ENCODE assay signal across 8 cellular contexts in the genomic region with DNA sequence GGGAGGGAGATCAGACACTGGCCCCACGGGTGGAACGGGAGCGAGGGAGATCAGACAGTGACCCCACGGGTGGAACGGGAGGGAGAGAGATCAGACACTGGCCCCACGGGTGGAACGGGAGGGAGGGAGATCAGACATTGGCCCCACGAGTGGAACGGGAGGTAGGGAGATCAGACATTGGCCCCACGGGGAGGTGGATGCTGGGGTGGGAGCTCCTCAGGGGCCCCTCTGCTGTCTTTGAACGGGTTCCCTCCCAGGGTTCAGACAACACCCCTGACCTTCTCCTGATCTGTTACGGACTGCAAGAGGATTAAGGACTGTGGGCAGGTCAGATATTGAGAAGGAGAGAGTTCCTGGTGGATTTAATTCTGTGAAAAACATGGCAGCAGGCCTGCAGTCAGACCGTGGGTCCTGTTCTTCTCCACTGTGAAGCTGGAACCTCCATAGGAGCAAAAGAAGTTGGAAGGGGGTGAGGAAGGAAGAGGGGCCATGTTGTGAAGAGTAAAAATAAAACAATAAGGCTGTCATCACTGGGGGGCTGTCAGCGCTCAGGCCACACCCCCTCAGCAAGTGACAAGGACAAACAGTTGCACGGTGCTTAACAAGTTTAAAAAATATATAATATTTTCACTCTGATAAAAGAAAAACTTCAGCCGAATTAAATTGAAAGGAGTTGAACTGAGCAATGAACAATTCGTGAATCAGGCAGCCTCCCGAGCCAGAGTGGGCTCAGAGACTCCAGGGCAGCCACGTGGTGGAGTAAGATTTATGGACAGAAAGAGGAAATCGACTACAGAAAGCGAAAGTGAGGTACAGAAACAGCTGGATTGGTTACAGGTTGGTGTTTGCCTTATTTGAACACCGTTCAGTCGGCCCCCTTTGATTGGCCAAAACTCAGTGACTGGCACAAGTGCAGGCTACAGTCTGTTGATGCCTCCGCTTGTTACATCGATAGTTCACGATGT.
DNase-seq lines count a peak whose midpoint lies in the region; ATAC-seq and TF ChIP-seq lines count a peak whose summit lies in the region.

No MANE protein-coding gene starts in this region.

- intact Hi-C loops in left ventricle myocardium inferior (cut with micrococcal nuclease): no loop called here
- intact Hi-C loops in heart right ventricle (cut with DNase I): loop anchor here in 1 of 10 donors (5.0 kb wide), 1 partner anchor 472 kb away; no protein-coding TSS in a partner anchor
- intact Hi-C loops in naive thymus-derived CD4-positive, alpha-beta T cell (cut with micrococcal nuclease): loop anchor here (1.0 to 5.0 kb wide), 6 partner anchors 35 to 348 kb away; a partner anchor contains a TSS

- H3K9me3 ChIP-seq in left ventricle myocardium inferior (replicated peaks) (no peaks in the 10 kb centered on the region), heart right ventricle (no peaks in the 10 kb centered on the region), thoracic aorta (no peaks in the 10 kb centered on the region)
- no peaks in the 10 kb centered on the region for H3K9me3 ChIP-seq in naive thymus-derived CD4-positive, alpha-beta T cell (ENCODE audit: control insufficient read depth in 2 of 3, low read length in 3 of 3)

- peak overlapping the region; percentile 51 for H3K27ac ChIP-seq in left ventricle myocardium inferior (replicated peaks)
- peak overlapping the region in 2 of 10 donors; percentile 34 to 37 for H3K27ac ChIP-seq in heart right ventricle
- H3K27ac ChIP-seq in naive thymus-derived CD4-positive, alpha-beta T cell (ENCODE audit: low read depth, low read length): peak overlapping the region; percentile 77
- peak overlapping the region; percentile 24 to 33 for H3K27ac ChIP-seq in thoracic aorta

- WGBS in heart right ventricle, 2 donors: 77 to 80% methylated on average over 26 of the region's 26 CpGs

- peaks cover 9% of the 10 kb centered on the region for H3K4me1 ChIP-seq in left ventricle myocardium inferior
- peaks cover 0 to 20% (median 0%) of the 10 kb centered on the region in 9 donors for H3K4me1 ChIP-seq in heart right ventricle
- H3K4me1 ChIP-seq in naive thymus-derived CD4-positive, alpha-beta T cell (ENCODE audit: control insufficient read depth in 2 of 2, insufficient read depth in 2 of 2, low read length in 2 of 2): peaks cover 11 to 21% of the 10 kb centered on the region in 2 donors
- H3K4me1 ChIP-seq in thoracic aorta (ENCODE audit: control insufficient read depth in 1 of 2, low read depth in 2 of 2): peaks cover 4 to 28% of the 10 kb centered on the region in 2 donors

- ATAC-seq in heart right ventricle: no peak
- peak; percentile 95 for ATAC-seq in naive thymus-derived CD4-positive, alpha-beta T cell
- no peak for ATAC-seq in thoracic aorta (ENCODE audit: insufficient number of reproducible peaks, low FRiP score, low read depth)
- no peak for ATAC-seq in HG03439 (IDR thresholded peaks at IDR 0.05; ENCODE audit: unreplicated experiment)
- ATAC-seq in GM18868 (IDR thresholded peaks at IDR 0.05; ENCODE audit: unreplicated experiment): no peak

- DNase-seq in left ventricle myocardium inferior (no peak), heart right ventricle (no peak), thoracic aorta (ENCODE audit: low spot score) (no peak), T1000 (lab: John Stamatoyannopoulos, UW) (no peak)
- DNase-seq in activated effector memory CD4-positive, alpha-beta T cell treated with Interleukin-2 at 50 U/mL for 16 hours: peak; percentile 47
- DNase-seq in naive thymus-derived CD4-positive, alpha-beta T cell: peak in 8 of 9 donors; percentile 30 to 86 (median 81)

- POLR2A ChIA-PET in naive thymus-derived CD4-positive, alpha-beta T cell (lab: Charles Lee): interaction anchor here (0.9 to 2.1 kb wide), 10 partner anchors 10 to 348 kb away, joined by 3 to 19 read pairs (median 4); a partner anchor contains a TSS

- H3K4me3 ChIP-seq in left ventricle myocardium inferior (no peak overlapping the region), heart right ventricle (peak overlapping the region in 1 of 10 donors; percentile 32), thoracic aorta (peak overlapping the region; percentile 57)
- peak overlapping the region; percentile 54 for H3K4me3 ChIP-seq in naive thymus-derived CD4-positive, alpha-beta T cell (ENCODE audit: low read length)

- TF ChIP-seq CTCF in left ventricle myocardium inferior (IDR thresholded peaks at IDR 0.05; ENCODE audit: borderline replicate concordance): no peak
- TF ChIP-seq CTCF in heart right ventricle (IDR thresholded peaks at IDR 0.05): no peak
- TF ChIP-seq CTCF in thoracic aorta (IDR thresholded peaks at IDR 0.05): no peak

- H3K36me3 ChIP-seq in left ventricle myocardium inferior: no peaks in the 10 kb centered on the region
- H3K36me3 ChIP-seq in heart right ventricle: no peaks in the 10 kb centered on the region
- no peaks in the 10 kb centered on the region for H3K36me3 ChIP-seq in naive thymus-derived CD4-positive, alpha-beta T cell (ENCODE audit: control insufficient read depth in 2 of 3, insufficient read depth in 3 of 3, low read length in 3 of 3)
- no peaks in the 10 kb centered on the region for H3K36me3 ChIP-seq in thoracic aorta

- peaks cover 0 to 2% (median 0%) of the 10 kb centered on the region in 5 donors for H3K36me3 Mint-ChIP-seq in naive thymus-derived CD4-positive, alpha-beta T cell

- peaks cover 21 to 35% (median 31%) of the 10 kb centered on the region in 7 donors for H3K4me1 Mint-ChIP-seq in naive thymus-derived CD4-positive, alpha-beta T cell

- peaks cover 0 to 3% (median 0%) of the 10 kb centered on the region in 11 donors for H3K9me3 Mint-ChIP-seq in naive thymus-derived CD4-positive, alpha-beta T cell

- H3K27me3 ChIP-seq in left ventricle myocardium inferior (ENCODE audit: low read depth): peaks cover 8% of the 10 kb centered on the region
- no peaks in the 10 kb centered on the region for H3K27me3 ChIP-seq in heart right ventricle
- no peaks in the 10 kb centered on the region for H3K27me3 ChIP-seq in naive thymus-derived CD4-positive, alpha-beta T cell (ENCODE audit: control insufficient read depth in 2 of 2, insufficient read depth in 2 of 2, low read length in 2 of 2)
- H3K27me3 ChIP-seq in thoracic aorta (replicated peaks; ENCODE audit: insufficient read depth): no peaks in the 10 kb centered on the region

- CTCF ChIA-PET in naive thymus-derived CD4-positive, alpha-beta T cell (lab: Charles Lee): interaction anchor here (0.6 to 1.2 kb wide), 2 partner anchors 67 to 700 kb away, joined by 3 read pairs; no protein-coding TSS in a partner anchor

- H3K27me3 Mint-ChIP-seq in naive thymus-derived CD4-positive, alpha-beta T cell: peaks cover 0 to 9% (median 0%) of the 10 kb centered on the region in 5 donors

- H3K4me3 Mint-ChIP-seq in naive thymus-derived CD4-positive, alpha-beta T cell: peak overlapping the region; percentile 75 to 92 (median 84)

- peak overlapping the region; percentile 87 to 98 (median 92) for H3K27ac Mint-ChIP-seq in naive thymus-derived CD4-positive, alpha-beta T cell

Comparison
In these comparisons a context has a peak if more than half of its experiments do, and no peak if none do; other contexts are left out.
1. DNase-seq: peak in activated effector memory CD4-positive, alpha-beta T cell treated with Interleukin-2 at 50 U/mL for 16 hours (single experiment) and naive thymus-derived CD4-positive, alpha-beta T cell (8 of 9); none in left ventricle myocardium inferior (single experiment), heart right ventricle (0 of 2), thoracic aorta (single experiment) and T1000 (single experiment).